Comparison of ENCODE assay signal across 8 cellular contexts in genomic region chrX:73562986-73563739, GRCh38. TPM values are rescaled to one million over a fixed set of nuclear protein-coding genes. Genes with fewer than 3 reads are reported as not detected.
A peak's percentile ranks its signal among the peaks of the same experiment; 100 is the strongest.
DNase-seq lines count a peak whose midpoint lies in the region; ATAC-seq and TF ChIP-seq lines count a peak whose summit lies in the region.

TSS of gene CHIC1 (plus strand) at chrX:73563197. CDS start at chrX:73563285, 88 bp downstream.

- peaks cover 5% of the 10 kb centered on the region for H3K36me3 Mint-ChIP-seq in activated CD4-positive, alpha-beta T cell treated with anti-CD3 and anti-CD28 coated beads, Interleukin-2, amount 10 ng/mL, durations not matched to agents 24 days and 14 days (ENCODE audit: low read depth)

- H3K4me1 Mint-ChIP-seq in activated CD4-positive, alpha-beta T cell treated with anti-CD3 and anti-CD28 coated beads, Interleukin-2, amount 10 ng/mL, durations not matched to agents 24 days and 14 days: peaks cover 11% of the 10 kb centered on the region

- TF ChIP-seq CTCF in coronary artery (IDR thresholded peaks at IDR 0.05): no peak

- ATAC-seq in GM18519 (IDR thresholded peaks at IDR 0.05; ENCODE audit: low FRiP score, unreplicated experiment): peak; percentile 58
- ATAC-seq in HG03039 (IDR thresholded peaks at IDR 0.05; ENCODE audit: unreplicated experiment): peak; percentile 64

- H3K4me3 ChIP-seq in coronary artery: peak within 1 kb of the TSS; percentile 82

- peak within 1 kb of the TSS; percentile 92 for H3K27ac Mint-ChIP-seq in activated CD4-positive, alpha-beta T cell treated with anti-CD3 and anti-CD28 coated beads, Interleukin-2, amount 10 ng/mL, durations not matched to agents 24 days and 14 days

- H3K27ac ChIP-seq in coronary artery: peak within 1 kb of the TSS; percentile 86 to 90

- peak within 1 kb of the TSS; percentile 88 for H3K4me3 Mint-ChIP-seq in activated CD4-positive, alpha-beta T cell treated with anti-CD3 and anti-CD28 coated beads, Interleukin-2, amount 10 ng/mL, durations not matched to agents 24 days and 14 days

- intact Hi-C loops in activated CD4-positive, alpha-beta T cell treated with anti-CD3 and anti-CD28 coated beads, Interleukin-2, amount 10 ng/mL, durations not matched to agents 24 days and 14 days (cut with micrococcal nuclease): loop anchor here (5.0 to 10.0 kb wide), 2 partner anchors 382 to 729 kb away; no protein-coding TSS in a partner anchor

- no peaks in the 10 kb centered on the region for H3K9me3 Mint-ChIP-seq in activated CD4-positive, alpha-beta T cell treated with anti-CD3 and anti-CD28 coated beads, Interleukin-2, amount 10 ng/mL, durations not matched to agents 24 days and 14 days

- peak; percentile 80 for DNase-seq in NCI-H2196 treated with DMSO at 0.1 percent for 48 hours (lab: John Stamatoyannopoulos, UW; ENCODE audit: unreplicated experiment)
- DNase-seq in activated CD4-positive, alpha-beta T cell treated with anti-CD3 and anti-CD28 coated beads, Interleukin-2, amount 10 ng/mL, durations not matched to agents 24 days and 14 days: peak; percentile 90
- DNase-seq in coronary artery (ENCODE audit: low spot score): peak; percentile 77
- DNase-seq in left kidney (ENCODE audit: low read depth, low spot score): peak; percentile 91
- DNase-seq in stimulated activated CD4-positive, alpha-beta T cell treated with anti-CD3 and anti-CD28 coated beads, Interleukin-2, amount 100 ng/mL, for 24 hours: peak; percentile 65 to 67
- DNase-seq in SIG-M5 (lab: John Stamatoyannopoulos, UW): no peak

- H3K27me3 Mint-ChIP-seq in activated CD4-positive, alpha-beta T cell treated with anti-CD3 and anti-CD28 coated beads, Interleukin-2, amount 10 ng/mL, durations not matched to agents 24 days and 14 days: no peaks in the 10 kb centered on the region

RNA-seq across cellular contexts. Expression of gene CHIC1, which starts in this region (rescaled TPM):
- total RNA-seq in activated CD4-positive, alpha-beta T cell treated with anti-CD3 and anti-CD28 coated beads, Interleukin-2, amount 10 ng/mL, durations not matched to agents 24 days and 14 days: 4.8 and 5.4 TPM in 2 replicates
